In the genomic region with DNA sequence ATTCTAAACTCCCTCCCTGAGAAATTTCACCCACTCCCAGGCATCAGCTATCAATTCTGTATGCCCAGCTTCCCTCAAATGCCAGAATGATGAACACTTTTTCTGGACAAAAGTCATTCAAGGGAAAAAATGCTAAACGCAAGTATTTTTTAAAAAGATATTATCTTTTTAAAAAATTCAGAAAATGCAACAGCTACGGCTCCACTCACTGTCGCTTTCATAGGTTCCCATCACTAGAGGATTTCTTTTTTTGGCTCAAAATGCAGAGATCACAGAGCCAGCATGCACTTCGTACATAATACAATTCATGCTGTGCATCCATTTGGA, we compare ENCODE assay signal across 1 cellular context.
TF ChIP-seq lines count a peak whose summit lies in the region.

No MANE protein-coding gene starts in this region.

TF ChIP-seq in GM23338, 12 proteins besides CTCF, POLR2A, EP300 and RAD21 (continued from another document):
- TF ChIP-seq, protein P1, sequence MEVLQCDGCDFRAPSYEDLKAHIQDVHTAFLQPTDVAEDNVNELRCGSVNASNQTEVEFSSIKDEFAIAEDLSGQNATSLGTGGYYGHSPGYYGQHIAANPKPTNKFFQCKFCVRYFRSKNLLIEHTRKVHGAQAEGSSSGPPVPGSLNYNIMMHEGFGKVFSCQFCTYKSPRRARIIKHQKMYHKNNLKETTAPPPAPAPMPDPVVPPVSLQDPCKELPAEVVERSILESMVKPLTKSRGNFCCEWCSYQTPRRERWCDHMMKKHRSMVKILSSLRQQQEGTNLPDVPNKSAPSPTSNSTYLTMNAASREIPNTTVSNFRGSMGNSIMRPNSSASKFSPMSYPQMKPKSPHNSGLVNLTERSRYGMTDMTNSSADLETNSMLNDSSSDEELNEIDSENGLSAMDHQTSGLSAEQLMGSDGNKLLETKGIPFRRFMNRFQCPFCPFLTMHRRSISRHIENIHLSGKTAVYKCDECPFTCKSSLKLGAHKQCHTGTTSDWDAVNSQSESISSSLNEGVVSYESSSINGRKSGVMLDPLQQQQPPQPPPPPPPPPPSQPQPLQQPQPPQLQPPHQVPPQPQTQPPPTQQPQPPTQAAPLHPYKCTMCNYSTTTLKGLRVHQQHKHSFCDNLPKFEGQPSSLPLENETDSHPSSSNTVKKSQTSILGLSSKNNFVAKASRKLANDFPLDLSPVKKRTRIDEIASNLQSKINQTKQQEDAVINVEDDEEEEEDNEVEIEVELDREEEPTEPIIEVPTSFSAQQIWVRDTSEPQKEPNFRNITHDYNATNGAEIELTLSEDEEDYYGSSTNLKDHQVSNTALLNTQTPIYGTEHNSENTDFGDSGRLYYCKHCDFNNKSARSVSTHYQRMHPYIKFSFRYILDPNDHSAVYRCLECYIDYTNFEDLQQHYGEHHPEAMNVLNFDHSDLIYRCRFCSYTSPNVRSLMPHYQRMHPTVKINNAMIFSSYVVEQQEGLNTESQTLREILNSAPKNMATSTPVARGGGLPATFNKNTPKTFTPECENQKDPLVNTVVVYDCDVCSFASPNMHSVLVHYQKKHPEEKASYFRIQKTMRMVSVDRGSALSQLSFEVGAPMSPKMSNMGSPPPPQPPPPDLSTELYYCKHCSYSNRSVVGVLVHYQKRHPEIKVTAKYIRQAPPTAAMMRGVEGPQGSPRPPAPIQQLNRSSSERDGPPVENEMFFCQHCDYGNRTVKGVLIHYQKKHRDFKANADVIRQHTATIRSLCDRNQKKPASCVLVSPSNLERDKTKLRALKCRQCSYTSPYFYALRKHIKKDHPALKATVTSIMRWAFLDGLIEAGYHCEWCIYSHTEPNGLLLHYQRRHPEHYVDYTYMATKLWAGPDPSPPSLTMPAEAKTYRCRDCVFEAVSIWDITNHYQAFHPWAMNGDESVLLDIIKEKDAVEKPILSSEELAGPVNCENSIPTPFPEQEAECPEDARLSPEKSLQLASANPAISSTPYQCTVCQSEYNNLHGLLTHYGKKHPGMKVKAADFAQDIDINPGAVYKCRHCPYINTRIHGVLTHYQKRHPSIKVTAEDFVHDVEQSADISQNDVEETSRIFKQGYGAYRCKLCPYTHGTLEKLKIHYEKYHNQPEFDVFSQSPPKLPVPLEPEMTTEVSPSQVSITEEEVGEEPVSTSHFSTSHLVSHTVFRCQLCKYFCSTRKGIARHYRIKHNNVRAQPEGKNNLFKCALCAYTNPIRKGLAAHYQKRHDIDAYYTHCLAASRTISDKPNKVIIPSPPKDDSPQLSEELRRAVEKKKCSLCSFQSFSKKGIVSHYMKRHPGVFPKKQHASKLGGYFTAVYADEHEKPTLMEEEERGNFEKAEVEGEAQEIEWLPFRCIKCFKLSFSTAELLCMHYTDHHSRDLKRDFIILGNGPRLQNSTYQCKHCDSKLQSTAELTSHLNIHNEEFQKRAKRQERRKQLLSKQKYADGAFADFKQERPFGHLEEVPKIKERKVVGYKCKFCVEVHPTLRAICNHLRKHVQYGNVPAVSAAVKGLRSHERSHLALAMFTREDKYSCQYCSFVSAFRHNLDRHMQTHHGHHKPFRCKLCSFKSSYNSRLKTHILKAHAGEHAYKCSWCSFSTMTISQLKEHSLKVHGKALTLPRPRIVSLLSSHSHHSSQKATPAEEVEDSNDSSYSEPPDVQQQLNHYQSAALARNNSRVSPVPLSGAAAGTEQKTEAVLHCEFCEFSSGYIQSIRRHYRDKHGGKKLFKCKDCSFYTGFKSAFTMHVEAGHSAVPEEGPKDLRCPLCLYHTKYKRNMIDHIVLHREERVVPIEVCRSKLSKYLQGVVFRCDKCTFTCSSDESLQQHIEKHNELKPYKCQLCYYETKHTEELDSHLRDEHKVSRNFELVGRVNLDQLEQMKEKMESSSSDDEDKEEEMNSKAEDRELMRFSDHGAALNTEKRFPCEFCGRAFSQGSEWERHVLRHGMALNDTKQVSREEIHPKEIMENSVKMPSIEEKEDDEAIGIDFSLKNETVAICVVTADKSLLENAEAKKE (CRISPR knock-in tag; IDR thresholded peaks at IDR 0.05): no peak
- TF ChIP-seq NANOG (IDR thresholded peaks at IDR 0.05; ENCODE audit: borderline replicate concordance) (no peak), ZNF331 (CRISPR knock-in tag; IDR thresholded peaks at IDR 0.05; ENCODE audit: low read depth) (no peak), STAT1 (IDR thresholded peaks at IDR 0.05; ENCODE audit: unreplicated experiment) (no peak), POLR2AphosphoS5 (IDR thresholded peaks at IDR 0.05; ENCODE audit: low read depth) (no peak), EZH2phosphoT487 (IDR thresholded peaks at IDR 0.05; ENCODE audit: unreplicated experiment) (no peak), CREB1 (CRISPR knock-in tag; IDR thresholded peaks at IDR 0.05; ENCODE audit: low read depth) (no peak), EZH2 (IDR thresholded peaks at IDR 0.05; ENCODE audit: low read depth, unreplicated experiment) (no peak)
- TF ChIP-seq, protein P2, sequence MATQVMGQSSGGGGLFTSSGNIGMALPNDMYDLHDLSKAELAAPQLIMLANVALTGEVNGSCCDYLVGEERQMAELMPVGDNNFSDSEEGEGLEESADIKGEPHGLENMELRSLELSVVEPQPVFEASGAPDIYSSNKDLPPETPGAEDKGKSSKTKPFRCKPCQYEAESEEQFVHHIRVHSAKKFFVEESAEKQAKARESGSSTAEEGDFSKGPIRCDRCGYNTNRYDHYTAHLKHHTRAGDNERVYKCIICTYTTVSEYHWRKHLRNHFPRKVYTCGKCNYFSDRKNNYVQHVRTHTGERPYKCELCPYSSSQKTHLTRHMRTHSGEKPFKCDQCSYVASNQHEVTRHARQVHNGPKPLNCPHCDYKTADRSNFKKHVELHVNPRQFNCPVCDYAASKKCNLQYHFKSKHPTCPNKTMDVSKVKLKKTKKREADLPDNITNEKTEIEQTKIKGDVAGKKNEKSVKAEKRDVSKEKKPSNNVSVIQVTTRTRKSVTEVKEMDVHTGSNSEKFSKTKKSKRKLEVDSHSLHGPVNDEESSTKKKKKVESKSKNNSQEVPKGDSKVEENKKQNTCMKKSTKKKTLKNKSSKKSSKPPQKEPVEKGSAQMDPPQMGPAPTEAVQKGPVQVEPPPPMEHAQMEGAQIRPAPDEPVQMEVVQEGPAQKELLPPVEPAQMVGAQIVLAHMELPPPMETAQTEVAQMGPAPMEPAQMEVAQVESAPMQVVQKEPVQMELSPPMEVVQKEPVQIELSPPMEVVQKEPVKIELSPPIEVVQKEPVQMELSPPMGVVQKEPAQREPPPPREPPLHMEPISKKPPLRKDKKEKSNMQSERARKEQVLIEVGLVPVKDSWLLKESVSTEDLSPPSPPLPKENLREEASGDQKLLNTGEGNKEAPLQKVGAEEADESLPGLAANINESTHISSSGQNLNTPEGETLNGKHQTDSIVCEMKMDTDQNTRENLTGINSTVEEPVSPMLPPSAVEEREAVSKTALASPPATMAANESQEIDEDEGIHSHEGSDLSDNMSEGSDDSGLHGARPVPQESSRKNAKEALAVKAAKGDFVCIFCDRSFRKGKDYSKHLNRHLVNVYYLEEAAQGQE (IDR thresholded peaks at IDR 0.05; ENCODE audit: unreplicated experiment): no peak
- TF ChIP-seq, protein P3, sequence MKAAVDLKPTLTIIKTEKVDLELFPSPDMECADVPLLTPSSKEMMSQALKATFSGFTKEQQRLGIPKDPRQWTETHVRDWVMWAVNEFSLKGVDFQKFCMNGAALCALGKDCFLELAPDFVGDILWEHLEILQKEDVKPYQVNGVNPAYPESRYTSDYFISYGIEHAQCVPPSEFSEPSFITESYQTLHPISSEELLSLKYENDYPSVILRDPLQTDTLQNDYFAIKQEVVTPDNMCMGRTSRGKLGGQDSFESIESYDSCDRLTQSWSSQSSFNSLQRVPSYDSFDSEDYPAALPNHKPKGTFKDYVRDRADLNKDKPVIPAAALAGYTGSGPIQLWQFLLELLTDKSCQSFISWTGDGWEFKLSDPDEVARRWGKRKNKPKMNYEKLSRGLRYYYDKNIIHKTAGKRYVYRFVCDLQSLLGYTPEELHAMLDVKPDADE (IDR thresholded peaks at IDR 0.05): no peak
